Comparison of ENCODE assay signal across 8 cellular contexts in genomic region chr11:9385288-9385902, GRCh38. TPM values are rescaled to one million over a fixed set of nuclear protein-coding genes. Genes with fewer than 3 reads are reported as not detected.
DNase-seq lines count a peak whose midpoint lies in the region; ATAC-seq and TF ChIP-seq lines count a peak whose summit lies in the region.

No MANE protein-coding gene starts in this region.

- 8% methylated on average over 9 of the region's 11 CpGs for WGBS in esophagus muscularis mucosa

- no peaks in the 10 kb centered on the region for H3K9me3 ChIP-seq in T-helper 17 cell (ENCODE audit: control insufficient read depth, low read length, poor library complexity, severe bottlenecking)
- no peaks in the 10 kb centered on the region for H3K9me3 ChIP-seq in esophagus muscularis mucosa

- H3K27me3 Mint-ChIP-seq in T-helper 17 cell (no peaks in the 10 kb centered on the region), neural crest cell (ENCODE audit: low read depth) (no peaks in the 10 kb centered on the region)

- no peaks in the 10 kb centered on the region for H3K27me3 ChIP-seq in esophagus muscularis mucosa

- H3K4me3 ChIP-seq in esophagus muscularis mucosa = peak overlapping the region; percentile 76 to 95 (median 94)

- peak overlapping the region; percentile 93 to 99 (median 96) for H3K27ac ChIP-seq in esophagus muscularis mucosa (replicated peaks in 1 of 4)

- H3K27ac Mint-ChIP-seq in T-helper 17 cell = peak overlapping the region; percentile 92
- H3K27ac Mint-ChIP-seq in neural crest cell (ENCODE audit: unreplicated experiment) = peak overlapping the region; percentile 96

- TF ChIP-seq POLR2A in esophagus muscularis mucosa (IDR thresholded peaks at IDR 0.05; ENCODE audit: low read depth) = no peak

- no peak for TF ChIP-seq EP300 in esophagus muscularis mucosa (IDR thresholded peaks at IDR 0.05)

- TF ChIP-seq CTCF in esophagus muscularis mucosa (IDR thresholded peaks at IDR 0.05) (no peak), neural crest cell (conservative IDR thresholded peaks at IDR 0.05) (no peak)

- H3K4me3 Mint-ChIP-seq in T-helper 17 cell (peak overlapping the region; percentile 97), neural crest cell (peak overlapping the region; percentile 99)

- H3K4me1 Mint-ChIP-seq in T-helper 17 cell = peaks cover 25% of the 10 kb centered on the region
- peaks cover 37% of the 10 kb centered on the region for H3K4me1 Mint-ChIP-seq in neural crest cell

- peak; percentile 88 for DNase-seq in Right ventricle myocardium inferior (ENCODE audit: missing footprints)
- DNase-seq in cardiac septum (ENCODE audit: low spot score) = no peak
- no peak for DNase-seq in T-helper 17 cell
- no peak for DNase-seq in esophagus muscularis mucosa (ENCODE audit: extremely low spot score)
- DNase-seq in neural crest cell (ENCODE audit: low read depth, low spot score) = no peak
- DNase-seq in middle frontal gyrus (ENCODE audit: extremely low spot score, low spot score) = no peak

- ATAC-seq in Right ventricle myocardium inferior (peak; percentile 48), HG03432 (IDR thresholded peaks at IDR 0.05; ENCODE audit: unreplicated experiment) (peak; percentile 7), T-helper 17 cell (peak; percentile 7), GM18517 (IDR thresholded peaks at IDR 0.05; ENCODE audit: unreplicated experiment) (no peak)

- peaks cover 31 to 66% (median 63%) of the 10 kb centered on the region in 4 donors for H3K4me1 ChIP-seq in esophagus muscularis mucosa

- H3K36me3 Mint-ChIP-seq in T-helper 17 cell (ENCODE audit: low read depth) (no peaks in the 10 kb centered on the region), neural crest cell (ENCODE audit: low read depth) (peaks cover 6% of the 10 kb centered on the region)

- peaks cover 2% of the 10 kb centered on the region for H3K9me3 Mint-ChIP-seq in neural crest cell

- peaks cover 0 to 7% (median 0%) of the 10 kb centered on the region in 4 donors for H3K36me3 ChIP-seq in esophagus muscularis mucosa

- intact Hi-C loops in Right ventricle myocardium inferior (cut with DNase I) (loop anchor here (2.0 to 10.0 kb wide), 4 partner anchors 21 to 211 kb away; partner anchors contain the start of gene DENND5A), cardiac septum (cut with DNase I) (loop anchor here (2.0 kb wide), 1 partner anchor 21 kb away; no protein-coding TSS in a partner anchor), esophagus muscularis mucosa (cut with DNase I) (loop anchor here (5.0 to 10.0 kb wide), 2 partner anchors 73 to 121 kb away; partner anchors contain the start of genes DENND5A and TMEM41B)

RNA-seq across cellular contexts. Expression of gene IPO7, which starts 0.9 kb away (rescaled TPM):
- total RNA-seq in Right ventricle myocardium inferior (130 TPM), cardiac septum (143 TPM), T-helper 17 cell (10 to 100 TPM; 57.2 to 59.5 TPM), esophagus muscularis mucosa (100 to 1,000 TPM; 131 to 186 (median 150) TPM), neural crest cell (199 and 223 TPM in 2 replicates)
